Comparison of ENCODE assay signal across 27 cellular contexts in the genomic region with DNA sequence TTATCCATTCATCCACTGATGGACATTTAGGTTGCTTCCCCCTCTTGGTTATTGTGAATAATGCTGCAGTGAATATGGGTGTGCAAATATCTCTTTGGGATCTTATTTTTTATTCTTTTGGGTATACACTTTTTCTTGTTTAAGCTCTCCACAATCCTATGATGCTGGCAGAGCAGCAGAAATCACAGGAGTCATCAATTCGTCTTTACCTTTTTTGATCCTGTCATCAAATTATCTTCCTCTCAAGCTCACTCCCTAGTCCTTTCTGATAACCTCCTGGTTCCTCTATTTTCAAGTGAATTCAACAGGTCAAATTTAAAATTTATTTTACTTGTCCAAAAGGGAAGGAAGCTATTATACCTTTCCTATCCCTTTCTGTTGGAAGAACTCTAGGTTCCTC.
"Had no signal": no experiment of that assay in that cellular context is flagged by ENCODE, and none has a peak within 500 bp of the region (broad histone marks: within the 10 kb centered on the region; RNA-seq: fewer than 3 reads in every experiment).

No MANE protein-coding gene starts in this region.

- H3K27me3 ChIP-seq: stomach, suprapubic skin, testis, thyroid gland, tibial artery, tibial nerve, transverse colon, upper lobe of left lung, upper lobe of right lung, uterus, vagina had no signal

- H3K4me3 ChIP-seq: stomach, suprapubic skin, testis, thoracic aorta, thyroid gland, tibial artery, tibial nerve, transverse colon, upper lobe of left lung, upper lobe of right lung, uterus, vagina had no signal

- H3K9me3 ChIP-seq: stomach, suprapubic skin, testis, thoracic aorta, thyroid gland, tibial artery, tibial nerve, transverse colon, upper lobe of left lung, upper lobe of right lung, uterus, vagina had no signal

- ATAC-seq: stimulated activated effector memory CD8-positive, alpha-beta T cell treated with anti-CD3 and anti-CD28 coated beads, Interleukin-12 subunit alpha, Interleukin-12 subunit beta, amount 100 ng/mL, for 72 hours; stimulated activated memory B cell treated with anti-CD40 and anti-IgM and Interleukin-4, amounts not matched to agents 10 μg/mL and 1 μg/mL and 100 μg/mL, for 72 hours; stimulated activated naive B cell treated with anti-CD40 and anti-IgM and Interleukin-4, amounts not matched to agents 10 μg/mL and 1 μg/mL and 100 μg/mL, for 72 hours; stimulated activated naive CD8-positive, alpha-beta T cell treated with anti-CD3 and anti-CD28 coated beads, Interleukin-15, amount 100 ng/mL, for 72 hours; stimulated activated naive CD8-positive, alpha-beta T cell treated with anti-CD3 and anti-CD28 coated beads, Interleukin-15, Interleukin-2, amounts not matched to agents 100 U/mL and 50 U/mL, for 24 hours; upper lobe of right lung had no signal

- H3K4me1 ChIP-seq: uterus had no signal

- H3K36me3 ChIP-seq: stomach, suprapubic skin, thoracic aorta, thyroid gland, tibial artery, tibial nerve, transverse colon, upper lobe of left lung, upper lobe of right lung, uterus, vagina had no signal

- FAIRE-seq: urothelium cell line had no signal

- H3K27ac ChIP-seq: stomach, suprapubic skin, testis, thoracic aorta, thyroid gland, tibial artery, tibial nerve, transverse colon, upper lobe of left lung, upper lobe of right lung, uterus, vagina had no signal

- DNase-seq: stimulated activated CD4-positive, alpha-beta T cell treated with anti-CD3 and anti-CD28 coated beads, Interleukin-2, amount 100 ng/mL, for 48 hours; stimulated activated CD4-positive, alpha-beta T cell treated with anti-CD3 and anti-CD28 coated beads, Interleukin-4, amount 100 ng/mL, for 1 hour; stimulated activated CD4-positive, alpha-beta T cell treated with anti-CD3 and anti-CD28 coated beads, Interleukin-4, amount 100 ng/mL, for 24 hours; stimulated activated CD4-positive, alpha-beta T cell treated with anti-CD3 and anti-CD28 coated beads, Interleukin-4, amount 100 ng/mL, for 4 hours; stimulated activated CD8-positive, alpha-beta memory T cell treated with anti-CD3 and anti-CD28 coated beads, Interleukin-4, amount 100 ng/mL, for 48 hours; stimulated activated naive B cell treated with anti-CD40 and anti-IgM and Interleukin-4, amounts not matched to agents 10 μg/mL and 1 μg/mL and 100 μg/mL, for 72 hours; stimulated activated naive CD4-positive, alpha-beta T cell; stimulated activated naive CD4-positive, alpha-beta T cell treated with Interleukin-2 at 50 U/mL for 16 hours; stimulated activated naive CD8-positive, alpha-beta T cell treated with anti-CD3 and anti-CD28 coated beads, Interleukin-15, amount 100 ng/mL, for 72 hours; stimulated activated naive CD8-positive, alpha-beta T cell treated with anti-CD3 and anti-CD28 coated beads, Interleukin-15, Interleukin-2, amounts not matched to agents 100 U/mL and 50 U/mL, for 24 hours; stomach; substantia nigra; testis; thyroid gland; tibial artery; transverse colon; trophoblast cell; upper lobe of left lung; upper lobe of right lung; uterus had no signal
